Comparison of ENCODE assay signal across 19 cellular contexts in the genomic region with DNA sequence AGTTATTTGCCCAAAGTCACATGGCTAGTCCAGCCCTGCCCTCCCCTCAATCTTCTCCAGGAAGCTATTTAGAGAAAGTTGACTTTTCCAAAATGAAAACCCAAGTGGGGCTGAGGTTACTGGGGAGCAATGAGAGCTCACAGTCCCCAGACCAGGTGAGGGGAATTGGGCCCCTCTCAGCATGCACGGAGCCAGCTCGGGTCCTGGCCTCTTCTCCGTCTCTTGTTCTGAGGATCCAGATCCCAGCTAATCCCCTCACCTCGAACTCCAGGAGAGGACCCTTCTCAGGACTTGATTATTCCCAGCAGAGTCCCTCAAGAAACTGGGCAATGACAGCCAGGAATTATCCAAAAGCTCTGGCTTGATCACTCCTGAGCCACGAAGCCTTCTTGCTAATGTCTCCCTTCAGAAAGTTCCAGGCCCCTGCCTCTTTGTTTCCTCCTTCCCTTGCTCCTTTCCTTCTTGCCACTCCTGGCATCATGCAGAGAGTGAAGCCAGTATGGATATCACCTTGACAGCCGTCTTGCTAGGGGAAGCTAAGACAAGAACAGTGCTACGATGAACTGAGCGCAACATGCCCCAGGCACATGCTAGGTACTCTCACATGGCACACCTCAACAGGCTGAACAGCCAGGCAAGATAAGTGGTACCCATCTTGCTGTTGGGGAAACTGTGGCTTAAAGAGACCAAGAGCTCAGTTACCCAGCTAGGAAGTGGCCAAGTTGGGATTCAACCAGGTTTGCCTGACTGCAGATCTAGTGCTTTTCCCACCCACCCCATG. TPM values are rescaled to one million over a fixed set of nuclear protein-coding genes. Genes with fewer than 3 reads are reported as not detected.
DNase-seq lines count a peak whose midpoint lies in the region; ATAC-seq and TF ChIP-seq lines count a peak whose summit lies in the region.
"Had no signal": no experiment of that assay in that cellular context is flagged by ENCODE, and none has a peak within 500 bp of the region (broad histone marks: within the 10 kb centered on the region; RNA-seq: fewer than 3 reads in every experiment).

No MANE protein-coding gene starts in this region.

- H3K4me1 ChIP-seq in OCI-LY7 (ENCODE audit: insufficient read depth, low read length, poor library complexity, severe bottlenecking), result peaks cover 50% of the 10 kb centered on the region
- peaks cover 4% of the 10 kb centered on the region for H3K4me1 ChIP-seq in testis
- H3K4me1 ChIP-seq in naive thymus-derived CD4-positive, alpha-beta T cell (ENCODE audit: control insufficient read depth in 2 of 2, insufficient read depth in 2 of 2, low read length in 2 of 2), result no peaks in the 10 kb centered on the region
- H3K4me1 ChIP-seq: SJSA1 had no signal

- H3K27me3 Mint-ChIP-seq in naive thymus-derived CD4-positive, alpha-beta T cell, result peaks cover 5 to 42% (median 35%) of the 10 kb centered on the region in 5 donors

- intact Hi-C loops in OCI-LY7 (cut with micrococcal nuclease; ENCODE audit: unreplicated experiment), result loop anchor here (5.0 kb wide), 2 partner anchors 40 to 235 kb away; no protein-coding TSS in a partner anchor
- intact Hi-C loops in testis (cut with DNase I; ENCODE audit: low total_unique reads), result no loop called here
- intact Hi-C loops in naive thymus-derived CD4-positive, alpha-beta T cell (cut with micrococcal nuclease), result no loop called here

- no peak overlapping the region for H3K27ac Mint-ChIP-seq in naive thymus-derived CD4-positive, alpha-beta T cell
- H3K27ac Mint-ChIP-seq: CD14-positive monocyte had no signal

- H3K4me3 Mint-ChIP-seq in naive thymus-derived CD4-positive, alpha-beta T cell, result no peak overlapping the region
- H3K4me3 Mint-ChIP-seq: CD14-positive monocyte had no signal

- no peak overlapping the region for H3K4me3 ChIP-seq in OCI-LY7 (ENCODE audit: low read depth, low read length, poor library complexity, severe bottlenecking)
- no peak overlapping the region for H3K4me3 ChIP-seq in coronary artery
- no peak overlapping the region for H3K4me3 ChIP-seq in testis
- H3K4me3 ChIP-seq in naive thymus-derived CD4-positive, alpha-beta T cell (ENCODE audit: low read length), result no peak overlapping the region
- H3K4me3 ChIP-seq: PC-9, SJSA1 had no signal

- TF ChIP-seq CTCF in OCI-LY7 (conservative IDR thresholded peaks at IDR 0.05; ENCODE audit: low read length) (no peak), coronary artery (IDR thresholded peaks at IDR 0.05) (no peak), testis (IDR thresholded peaks at IDR 0.05) (no peak)

- H3K27ac ChIP-seq in OCI-LY7 (ENCODE audit: low read depth, low read length, poor library complexity, severe bottlenecking) (no peak overlapping the region), coronary artery (no peak overlapping the region), testis (no peak overlapping the region)
- no peak overlapping the region for H3K27ac ChIP-seq in naive thymus-derived CD4-positive, alpha-beta T cell (ENCODE audit: low read depth, low read length)
- H3K27ac ChIP-seq: PC-9, SJSA1 had no signal

- peak overlapping the region; percentile 50; the same call in 1 of the 2 replicates for H3K4me2 ChIP-seq in OCI-LY7 (ENCODE audit: low read length)
- H3K4me2 ChIP-seq: PC-9 had no signal

- no peaks in the 10 kb centered on the region for H3K79me2 ChIP-seq in OCI-LY7 (ENCODE audit: insufficient read depth, low read depth, low read length)

- H3K9me3 ChIP-seq in OCI-LY7 (ENCODE audit: low read length), result no peaks in the 10 kb centered on the region
- H3K9me3 ChIP-seq in testis, result no peaks in the 10 kb centered on the region
- H3K9me3 ChIP-seq in naive thymus-derived CD4-positive, alpha-beta T cell (ENCODE audit: control insufficient read depth in 2 of 3, low read length in 3 of 3), result no peaks in the 10 kb centered on the region
- H3K9me3 ChIP-seq: SJSA1 had no signal

- CTCF ChIA-PET in OCI-LY7 (lab: Charles Lee; ENCODE audit: unreplicated experiment), result no interaction called here
- CTCF ChIA-PET in naive thymus-derived CD4-positive, alpha-beta T cell (lab: Charles Lee), result no interaction called here

- no peak overlapping the region for H2AFZ ChIP-seq in OCI-LY7 (ENCODE audit: low read length)
- H2AFZ ChIP-seq: PC-9 had no signal

- H3K4me1 Mint-ChIP-seq in naive thymus-derived CD4-positive, alpha-beta T cell, result no peaks in the 10 kb centered on the region
- H3K4me1 Mint-ChIP-seq: CD14-positive monocyte had no signal

- H3K36me3 ChIP-seq in OCI-LY7 (ENCODE audit: insufficient read depth, low read length), result no peaks in the 10 kb centered on the region
- no peaks in the 10 kb centered on the region for H3K36me3 ChIP-seq in testis (ENCODE audit: low read depth, missing control alignments)
- no peaks in the 10 kb centered on the region for H3K36me3 ChIP-seq in naive thymus-derived CD4-positive, alpha-beta T cell (ENCODE audit: control insufficient read depth in 2 of 3, insufficient read depth in 3 of 3, low read length in 3 of 3)
- H3K36me3 ChIP-seq: SJSA1 had no signal

- no peak for ATAC-seq in naive thymus-derived CD4-positive, alpha-beta T cell

- H4K20me1 ChIP-seq in OCI-LY7 (ENCODE audit: insufficient read depth, low read length), result no peaks in the 10 kb centered on the region

- 84 to 93% methylated on average over 7 to 8 of the region's 8 CpGs for WGBS in testis, 2 donors

- H3K27me3 ChIP-seq in testis, result no peaks in the 10 kb centered on the region
- no peaks in the 10 kb centered on the region for H3K27me3 ChIP-seq in naive thymus-derived CD4-positive, alpha-beta T cell (ENCODE audit: control insufficient read depth in 2 of 2, insufficient read depth in 2 of 2, low read length in 2 of 2)

- BruUV-seq in OCI-LY7 (replicated peaks; lab: Mats Ljungman, UMichigan), result no TSS peak

- peaks cover 0 to 3% (median 0%) of the 10 kb centered on the region in 11 donors for H3K9me3 Mint-ChIP-seq in naive thymus-derived CD4-positive, alpha-beta T cell

- POLR2A ChIA-PET in OCI-LY7 (lab: Charles Lee), result no interaction called here
- POLR2A ChIA-PET in naive thymus-derived CD4-positive, alpha-beta T cell (lab: Charles Lee), result no interaction called here

- no peaks in the 10 kb centered on the region for H3K9me2 ChIP-seq in OCI-LY7 (ENCODE audit: insufficient read depth, low read length)

- TF ChIP-seq POLR2A in testis (IDR thresholded peaks at IDR 0.05), result no peak

- no peak for DNase-seq in OCI-LY7 (ENCODE audit: low spot score)
- DNase-seq in coronary artery (ENCODE audit: low spot score), result peak; percentile 46
- DNase-seq in mesenteric fat pad (ENCODE audit: low spot score), result peak; percentile 37
- peak; percentile 5 for DNase-seq in testis
- no peak for DNase-seq in naive thymus-derived CD4-positive, alpha-beta T cell
- no peak for DNase-seq in NCI-H524 treated with DMSO at 0.1 percent for 48 hours (lab: John Stamatoyannopoulos, UW)
- DNase-seq in NCI-H446 (lab: John Stamatoyannopoulos, UW), result no peak
- DNase-seq: AML-193, H7, IMR-90, NCI-H1105 treated with DMSO at 0.1 percent for 48 hours, NCI-H187, NCI-H2171, PC-9 had no signal

- no peaks in the 10 kb centered on the region for H3K36me3 Mint-ChIP-seq in naive thymus-derived CD4-positive, alpha-beta T cell
- H3K36me3 Mint-ChIP-seq: CD14-positive monocyte had no signal

RNA-seq across cellular contexts. Expression of a gene that starts 51.9 kb away (rescaled TPM):
- 2.6 and 3.5 TPM in 2 replicates for total RNA-seq in OCI-LY7 (2014; rRNA removed; shearing (Covaris generic))
- total RNA-seq in OCI-LY7 (2022), result 0.59 and 0.91 TPM in 2 replicates
- total RNA-seq in mesenteric fat pad, result 0.93 TPM
- total RNA-seq in testis, result under 1 TPM; 0.06 to 0.08 TPM
- 1.3 TPM for polyA plus RNA-seq in testis (ENCODE audit: insufficient read depth, low read depth, low replicate concordance)
- total RNA-seq in naive thymus-derived CD4-positive, alpha-beta T cell, result under 1 TPM in 2 of 5 experiments, not detected in 3; 0.08 to 0.15 TPM
- polyA plus RNA-seq in naive thymus-derived CD4-positive, alpha-beta T cell, result not detected
- total RNA-seq: Daoy, IMR-90, LHCN-M2, NCI-H460, SJSA1 had no signal
- polyA plus RNA-seq: CD14-positive monocyte, IMR-90 had no signal

Comparison
In these comparisons a context has a peak if more than half of its experiments do, and no peak if none do; other contexts are left out.
1. DNase-seq: peak in coronary artery (single experiment), mesenteric fat pad (single experiment) and testis (single experiment); none in OCI-LY7 (single experiment), naive thymus-derived CD4-positive, alpha-beta T cell (0 of 9), NCI-H524 treated with DMSO at 0.1 percent for 48 hours (single experiment) and NCI-H446 (0 of 2).